In genomic region chr3:119420196-119420595, GRCh38 we compare ENCODE assay signal across 18 cellular contexts. TPM values are rescaled to one million over a fixed set of nuclear protein-coding genes. Genes with fewer than 3 reads are reported as not detected.
DNase-seq lines count a peak whose midpoint lies in the region; TF ChIP-seq lines count a peak whose summit lies in the region.
"Had no signal": no experiment of that assay in that cellular context is flagged by ENCODE, and none has a peak within 500 bp of the region (broad histone marks: within the 10 kb centered on the region; RNA-seq: fewer than 3 reads in every experiment).

No MANE protein-coding gene starts in this region.

- no peaks in the 10 kb centered on the region for H3K9me2 ChIP-seq in GM23248 (ENCODE audit: insufficient read depth)

- H3K27ac Mint-ChIP-seq in chondrocyte (ENCODE audit: unreplicated experiment) = no peak overlapping the region
- H3K27ac Mint-ChIP-seq: activated CD4-positive, alpha-beta T cell treated with anti-CD3 and anti-CD28 coated beads, Interleukin-2, amount 10 ng/mL, durations not matched to agents 24 days and 14 days; T-helper 17 cell had no signal

- H4K8ac ChIP-seq in trophoblast cell (ENCODE audit: low read depth, low read length) = no peak overlapping the region

- no peaks in the 10 kb centered on the region for H4K20me1 ChIP-seq in GM23248 (ENCODE audit: insufficient read depth)

- no peak overlapping the region for H3K9ac ChIP-seq in trophoblast cell (ENCODE audit: low read length)
- no peak overlapping the region for H3K9ac ChIP-seq in GM23248

- H2AK5ac ChIP-seq in trophoblast cell (ENCODE audit: low read length) = no peak overlapping the region

- TF ChIP-seq CTCF in chondrocyte (IDR thresholded peaks at IDR 0.05) = peak; percentile 52
- TF ChIP-seq CTCF in GM10248 (IDR thresholded peaks at IDR 0.05; ENCODE audit: control extremely low read depth, extremely low read depth, low read depth, missing control alignments) = no peak

- peaks cover 7% of the 10 kb centered on the region for H3K9me3 Mint-ChIP-seq in chondrocyte (ENCODE audit: low read depth)

- no peaks in the 10 kb centered on the region for H3K27me3 Mint-ChIP-seq in chondrocyte (ENCODE audit: low read depth)
- H3K27me3 Mint-ChIP-seq: activated CD4-positive, alpha-beta T cell treated with anti-CD3 and anti-CD28 coated beads, Interleukin-2, amount 10 ng/mL, durations not matched to agents 24 days and 14 days; T-helper 17 cell had no signal

- H3K23ac ChIP-seq in trophoblast cell (ENCODE audit: low read length) = no peak overlapping the region

- no peak overlapping the region for H3K4ac ChIP-seq in trophoblast cell (ENCODE audit: low read depth, low read length)

- POLR2A ChIA-PET in GM10248 (lab: Yijun Ruan, JAX) = no interaction called here

- H3K4me1 ChIP-seq in trophoblast cell (ENCODE audit: control insufficient read depth in 1 of 2, insufficient read depth in 2 of 2, low read length in 2 of 2) = peaks cover 13 to 19% of the 10 kb centered on the region in 2 experiments
- no peaks in the 10 kb centered on the region for H3K4me1 ChIP-seq in GM23248 (ENCODE audit: insufficient read depth)
- H3K4me1 ChIP-seq: gastroesophageal sphincter, prostate gland, tibial artery had no signal

- no peak overlapping the region for H4K12ac ChIP-seq in trophoblast cell (ENCODE audit: low read depth, low read length)

- H3K27me3 ChIP-seq in trophoblast cell (ENCODE audit: insufficient read depth, low read length) = no peaks in the 10 kb centered on the region
- no peaks in the 10 kb centered on the region for H3K27me3 ChIP-seq in GM23248 (replicated peaks; ENCODE audit: insufficient read depth)
- H3K27me3 ChIP-seq: gastroesophageal sphincter, tibial artery had no signal

- H3K4me2 ChIP-seq in trophoblast cell (ENCODE audit: low read length) (no peak overlapping the region), GM23248 (ENCODE audit: unreplicated experiment) (no peak overlapping the region)

- H3K79me2 ChIP-seq in trophoblast cell (ENCODE audit: control insufficient read depth, insufficient read depth, low read length, poor library complexity) (peaks cover 2% of the 10 kb centered on the region), GM23248 (ENCODE audit: insufficient read depth) (no peaks in the 10 kb centered on the region)

- in situ Hi-C loops in GM23248 (cut with MboI) = no loop called here

- H3K36me3 ChIP-seq in trophoblast cell (ENCODE audit: control insufficient read depth in 1 of 2, insufficient read depth in 2 of 2, low read length in 2 of 2) (peaks cover 7 to 11% of the 10 kb centered on the region in 2 experiments), GM23248 (ENCODE audit: low read depth) (peaks cover 6% of the 10 kb centered on the region; the same call in 1 of the 2 replicates)
- H3K36me3 ChIP-seq: prostate gland had no signal

- H2AFZ ChIP-seq in trophoblast cell (ENCODE audit: insufficient read depth, low read length, poor library complexity) (no peak overlapping the region), GM23248 (no peak overlapping the region)

- H3K27ac ChIP-seq in trophoblast cell (ENCODE audit: low read depth, low read length) = no peak overlapping the region
- no peak overlapping the region for H3K27ac ChIP-seq in GM23248
- H3K27ac ChIP-seq: gastroesophageal sphincter, prostate gland, tibial artery had no signal

- no peak overlapping the region for H3K4me3 Mint-ChIP-seq in chondrocyte (ENCODE audit: unreplicated experiment)
- H3K4me3 Mint-ChIP-seq: activated CD4-positive, alpha-beta T cell treated with anti-CD3 and anti-CD28 coated beads, Interleukin-2, amount 10 ng/mL, durations not matched to agents 24 days and 14 days; T-helper 17 cell had no signal

- CTCF ChIA-PET in GM10248 (lab: Yijun Ruan, JAX) = interaction anchor here (1.1 kb wide), 1 partner anchor 261 kb away, joined by 3 read pairs; no protein-coding TSS in a partner anchor

- no peak overlapping the region for H3K14ac ChIP-seq in trophoblast cell (ENCODE audit: low read length)

- peaks cover 2% of the 10 kb centered on the region for H3K79me1 ChIP-seq in trophoblast cell (ENCODE audit: low read length)

- H2BK5ac ChIP-seq in trophoblast cell (ENCODE audit: low read depth, low read length, poor library complexity) = no peak overlapping the region

- peak overlapping the region; percentile 34 for H4K91ac ChIP-seq in trophoblast cell (ENCODE audit: low read depth, low read length)

- no peak overlapping the region for H3K18ac ChIP-seq in trophoblast cell (ENCODE audit: low read length)

- peaks cover 19% of the 10 kb centered on the region for H3F3A ChIP-seq in GM23248 (ENCODE audit: insufficient read depth)

- H2BK12ac ChIP-seq in trophoblast cell (ENCODE audit: low read length) = peak overlapping the region; percentile 47

- H3K4me3 ChIP-seq in trophoblast cell (ENCODE audit: low read depth, low read length) = no peak overlapping the region
- H3K4me3 ChIP-seq in GM23248 = no peak overlapping the region
- H3K4me3 ChIP-seq: gastroesophageal sphincter, mucosa of descending colon, prostate gland, tibial artery had no signal

- H3K36me3 Mint-ChIP-seq in chondrocyte (ENCODE audit: low read depth) = peaks cover 9% of the 10 kb centered on the region

- H3K4me1 Mint-ChIP-seq in chondrocyte (ENCODE audit: low read depth) = peaks cover 2% of the 10 kb centered on the region

- WGBS in trophoblast cell (ENCODE audit: extremely low coverage, insufficient coverage, insufficient read length) = no CpG with 5 or more reads among the region's 2 CpGs
- 34 to 37% methylated on average over 2 of the region's 2 CpGs for WGBS in GM23248 (ENCODE audit: low coverage in 1 of 2, low lambda C conversion rate in 2 of 2, missing lambda C conversion rate in 2 of 2), 2 experiments

- H2BK120ac ChIP-seq in trophoblast cell (ENCODE audit: insufficient read depth, low read length, poor library complexity) = no peak overlapping the region

- DNase-seq in NCI-H748 (lab: John Stamatoyannopoulos, UW; ENCODE audit: unreplicated experiment) (peak; percentile 1), NCI-H748 treated with DMSO at 0.1 percent for 48 hours (lab: John Stamatoyannopoulos, UW) (no peak), NCI-H82 treated with DMSO at 0.1 percent for 48 hours (lab: John Stamatoyannopoulos, UW; ENCODE audit: unreplicated experiment) (peak; percentile 50), chondrocyte (ENCODE audit: low spot score) (no peak), trophoblast cell (no peak), GM23248 (no peak), GM10248 (ENCODE audit: extremely low spot score) (no peak), occipital lobe (lab: John Stamatoyannopoulos, UW) (no peak)
- DNase-seq: activated CD4-positive, alpha-beta T cell treated with anti-CD3 and anti-CD28 coated beads, Interleukin-2, amount 10 ng/mL, durations not matched to agents 24 days and 14 days; activated T-cell treated with anti-CD3 and anti-CD28 coated beads, Interleukin-2, amount 50 U/mL, for 48 hours; amniotic stem cell; mucosa of descending colon; NCI-H2107; OCI-M1; T-helper 17 cell; tibial artery had no signal

- H3K9me3 ChIP-seq in trophoblast cell (ENCODE audit: insufficient read depth, low read depth, low read length) (no peaks in the 10 kb centered on the region), GM23248 (ENCODE audit: low read depth) (no peaks in the 10 kb centered on the region)
- H3K9me3 ChIP-seq: prostate gland had no signal

RNA-seq across cellular contexts. Expression of gene TMEM39A, which starts 43.2 kb away (rescaled TPM):
- total RNA-seq in chondrocyte = 55.9 to 73.1 TPM (median 58.5 TPM) in 3 replicates
- polyA plus RNA-seq in trophoblast cell (2013) = 36.0 and 38.7 TPM in 2 replicates
- 78.8 and 105 TPM in 2 replicates for total RNA-seq in GM23248 (2014; rRNA removed; shearing (Covaris generic))
- 37.9 and 41.1 TPM in 2 replicates for polyA plus RNA-seq in GM23248 (2016; fragmentation: Nextera tagmentation; extraction: Ambion mirVana)
- total RNA-seq in occipital lobe = 11.2 TPM

RNA-seq across cellular contexts. Expression of gene POGLUT1, which starts 48.6 kb away (rescaled TPM):
- total RNA-seq in chondrocyte (17.9 to 21.5 TPM (median 20.3 TPM) in 3 replicates), occipital lobe (17.8 TPM)
- 6.0 TPM in 2 replicates for polyA plus RNA-seq in trophoblast cell (2013)
- 10.9 and 20.8 TPM in 2 replicates for total RNA-seq in GM23248 (2014; rRNA removed; shearing (Covaris generic))
- polyA plus RNA-seq in GM23248 (2016; fragmentation: Nextera tagmentation; extraction: Ambion mirVana) = 18.7 and 24.5 TPM in 2 replicates

Comparison
In these comparisons a context has a peak if more than half of its experiments do, and no peak if none do; other contexts are left out.
1. DNase-seq: peak in NCI-H748 (single experiment) and NCI-H82 treated with DMSO at 0.1 percent for 48 hours (single experiment); none in NCI-H748 treated with DMSO at 0.1 percent for 48 hours (single experiment), chondrocyte (single experiment), trophoblast cell (0 of 2), GM23248 (single experiment), GM10248 (single experiment) and occipital lobe (single experiment).